Comparison of ENCODE assay signal across 8 cellular contexts in genomic region chr10:18610517-18610916, GRCh38. TPM values are rescaled to one million over a fixed set of nuclear protein-coding genes. Genes with fewer than 3 reads are reported as not detected.
DNase-seq lines count a peak whose midpoint lies in the region; TF ChIP-seq lines count a peak whose summit lies in the region.

No MANE protein-coding gene starts in this region.

- H3K4me1 ChIP-seq in ACC112 (ENCODE audit: control insufficient read depth, insufficient read depth, low read length, unreplicated experiment) (peaks cover 50% of the 10 kb centered on the region), HUES6 (ENCODE audit: control insufficient read depth, insufficient read depth, low read length) (peaks cover 6% of the 10 kb centered on the region; the same call in 1 of the 2 replicates), sigmoid colon (peaks cover 0 to 11% (median 5%) of the 10 kb centered on the region in 4 donors)

- 43 to 75% methylated on average over 3 of the region's 3 CpGs for WGBS in sigmoid colon, 2 donors

- H3K27ac ChIP-seq in ACC112 (ENCODE audit: low read depth, low read length) (peak overlapping the region; percentile 89), HUES6 (ENCODE audit: low read depth, low read length) (peak overlapping the region; percentile 30; the same call in 1 of the 2 replicates), sigmoid colon (peak overlapping the region in 1 of 4 donors; percentile 25)

- intact Hi-C loops in sigmoid colon (cut with DNase I): no loop called here

- H3K27me3 ChIP-seq in ACC112 (ENCODE audit: insufficient read depth, low read length) (no peaks in the 10 kb centered on the region), HUES6 (ENCODE audit: control insufficient read depth, insufficient read depth, low read length) (no peaks in the 10 kb centered on the region), sigmoid colon (no peaks in the 10 kb centered on the region)

- CTCF ChIA-PET in GM10248 (lab: Yijun Ruan, JAX): no interaction called here

- POLR2A ChIA-PET in GM10248 (lab: Yijun Ruan, JAX): no interaction called here

- TF ChIP-seq POLR2A in sigmoid colon (IDR thresholded peaks at IDR 0.05): no peak

- H3K4me3 ChIP-seq in ACC112 (ENCODE audit: low read depth, low read length) (no peak overlapping the region), HUES6 (ENCODE audit: low read depth, low read length) (no peak overlapping the region), astrocyte of the spinal cord (ENCODE audit: low read depth, low read length) (no peak overlapping the region), sigmoid colon (no peak overlapping the region)

- H3K36me3 ChIP-seq in ACC112 (ENCODE audit: insufficient read depth, low read length): peaks cover 7% of the 10 kb centered on the region; the same call in 1 of the 2 replicates
- H3K36me3 ChIP-seq in HUES6 (ENCODE audit: control insufficient read depth, insufficient read depth, low read length): peaks cover 21% of the 10 kb centered on the region
- H3K36me3 ChIP-seq in sigmoid colon: peaks cover 0 to 17% (median 0%) of the 10 kb centered on the region in 4 donors

- peak overlapping the region; percentile 84 for H2AFZ ChIP-seq in ACC112 (ENCODE audit: low read length, unreplicated experiment)

- DNase-seq in astrocyte of the spinal cord (ENCODE audit: low read depth, low spot score): peak; percentile 80
- peak; percentile 91 for DNase-seq in kidney tubule cell (ENCODE audit: low spot score)
- DNase-seq in GM10248 (ENCODE audit: extremely low spot score): no peak
- DNase-seq in NCI-H187 (lab: John Stamatoyannopoulos, UW): no peak
- no peak for DNase-seq in sigmoid colon
- DNase-seq in D341Med (ENCODE audit: low spot score): no peak

- in situ Hi-C loops in astrocyte of the spinal cord (cut with HindIII; ENCODE audit: low sequenced_read_pairs): no loop called here

- H3K9ac ChIP-seq in HUES6 (ENCODE audit: low read length): no peak overlapping the region

- TF ChIP-seq EP300 in sigmoid colon (IDR thresholded peaks at IDR 0.05): no peak

- H3K9me3 ChIP-seq in HUES6 (ENCODE audit: control insufficient read depth, insufficient read depth, low read depth, low read length) (no peaks in the 10 kb centered on the region), sigmoid colon (no peaks in the 10 kb centered on the region)

- TF ChIP-seq CTCF in astrocyte of the spinal cord (IDR thresholded peaks at IDR 0.05; ENCODE audit: low read depth, low read length): no peak
- no peak for TF ChIP-seq CTCF in GM10248 (IDR thresholded peaks at IDR 0.05; ENCODE audit: control extremely low read depth, extremely low read depth, low read depth, missing control alignments)
- no peak for TF ChIP-seq CTCF in sigmoid colon (IDR thresholded peaks at IDR 0.05)

- no peaks in the 10 kb centered on the region for H3K79me2 ChIP-seq in ACC112 (ENCODE audit: control insufficient read depth, insufficient read depth, low read length, unreplicated experiment)

RNA-seq across cellular contexts. Expression of gene NSUN6, which starts 40.9 kb away (rescaled TPM):
- total RNA-seq in sigmoid colon: 10 to 100 TPM in 1 of 4 donors, 1 to 10 TPM in 3; 6.8 to 20.2 (median 7.6) TPM
- 1 to 10 TPM; 4.4 to 7.3 (median 5.4) TPM for polyA plus RNA-seq in sigmoid colon

RNA-seq across cellular contexts. Expression of gene ARL5B, which starts 48.7 kb away (rescaled TPM):
- total RNA-seq in sigmoid colon: 10 to 100 TPM in 2 of 4 donors, 1 to 10 TPM in 2; 8.3 to 11.2 (median 10.1) TPM
- 1 to 10 TPM; 3.0 to 9.0 (median 5.5) TPM for polyA plus RNA-seq in sigmoid colon

Comparison
In these comparisons a context has a peak if more than half of its experiments do, and no peak if none do; other contexts are left out.
1. DNase-seq: peak in astrocyte of the spinal cord (single experiment) and kidney tubule cell (single experiment); none in GM10248 (single experiment), NCI-H187 (0 of 2), sigmoid colon (single experiment) and D341Med (single experiment).